Comparison of ENCODE assay signal across 8 cellular contexts in the genomic region with DNA sequence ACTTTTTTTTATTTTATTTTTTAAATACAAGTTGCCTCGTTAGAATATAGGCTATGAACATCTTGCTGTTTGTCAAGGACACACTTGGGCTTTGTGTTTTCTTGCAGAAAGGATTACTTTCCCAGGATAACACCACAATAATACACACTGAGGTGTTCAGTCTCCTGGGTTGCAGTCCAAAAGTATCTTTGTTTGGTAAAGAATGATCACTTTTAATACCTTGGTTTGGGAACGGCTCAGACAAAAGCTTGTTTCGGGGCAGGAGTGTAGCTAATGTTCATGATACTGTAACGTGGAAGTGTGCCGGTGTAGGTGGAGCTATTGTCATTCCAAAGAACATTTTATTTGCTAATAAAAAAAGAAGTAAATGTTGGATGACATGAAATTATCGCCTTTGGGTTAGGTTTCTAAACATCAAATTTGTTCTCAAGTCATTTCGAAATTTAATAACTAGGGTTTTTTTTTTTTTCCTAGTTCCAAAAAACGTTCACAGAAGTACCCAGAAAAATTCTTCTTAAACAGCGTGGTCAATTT. TPM values are rescaled to one million over a fixed set of nuclear protein-coding genes. Genes with fewer than 3 reads are reported as not detected.
DNase-seq lines count a peak whose midpoint lies in the region; ATAC-seq and TF ChIP-seq lines count a peak whose summit lies in the region.

No MANE protein-coding gene starts in this region.

- H3F3A ChIP-seq in GM23338 (replicated peaks; ENCODE audit: low read depth) = peaks cover 10% of the 10 kb centered on the region

- H3K27me3 ChIP-seq in GM23338 (ENCODE audit: insufficient read depth) = no peaks in the 10 kb centered on the region

- ATAC-seq in GM23338 = no peak
- no peak for ATAC-seq in GM19463 (IDR thresholded peaks at IDR 0.05; ENCODE audit: unreplicated experiment)
- ATAC-seq in GM19324 (IDR thresholded peaks at IDR 0.05; ENCODE audit: low FRiP score, unreplicated experiment) = no peak

- peaks cover 37% of the 10 kb centered on the region for H3K4me1 Mint-ChIP-seq in GM23338

- H3K27ac Mint-ChIP-seq in GM23338 = peak overlapping the region; percentile 94; the same call in 1 of the 2 replicates

- H2AFZ ChIP-seq in GM23338 = no peak overlapping the region

- no peak overlapping the region for H3K27ac ChIP-seq in GM23338 (ENCODE audit: low read depth)
- H3K27ac ChIP-seq in SK-N-MC = no peak overlapping the region

- H3K79me2 ChIP-seq in GM23338 (replicated peaks; ENCODE audit: insufficient read depth) = peaks cover 61% of the 10 kb centered on the region

- DNase-seq in GM23338 (ENCODE audit: low spot score) = no peak
- no peak for DNase-seq in SK-N-MC (ENCODE audit: low read depth, low spot score)
- DNase-seq in fibroblast of pulmonary artery (ENCODE audit: low read depth) = no peak
- DNase-seq in retinal pigment epithelial cell (ENCODE audit: low read depth) = no peak
- DNase-seq in HUDEP-2 (lab: John Stamatoyannopoulos, UW; ENCODE audit: unreplicated experiment in 76 of 76) = no peak
- DNase-seq in HCEC 1CT = no peak

- H3K36me3 ChIP-seq in GM23338 (ENCODE audit: insufficient read depth) (peaks cover 7% of the 10 kb centered on the region; the same call in 1 of the 2 replicates), SK-N-MC (ENCODE audit: insufficient read depth, low read length) (peaks cover 46% of the 10 kb centered on the region)

- peaks cover 36% of the 10 kb centered on the region for H3K36me3 Mint-ChIP-seq in GM23338 (ENCODE audit: low read depth)

- no peaks in the 10 kb centered on the region for H3K9me3 Mint-ChIP-seq in GM23338

- H3K9me3 ChIP-seq in SK-N-MC (ENCODE audit: low read depth, low read length) = no peaks in the 10 kb centered on the region

- peak overlapping the region; percentile 92 for H3K4me2 ChIP-seq in GM23338

- no peak for TF ChIP-seq CTCF in GM23338 (conservative IDR thresholded peaks at IDR 0.05; ENCODE audit: low read depth in 2 of 2)
- TF ChIP-seq CTCF in fibroblast of pulmonary artery (IDR thresholded peaks at IDR 0.05; ENCODE audit: low read length, missing control alignments) = no peak
- no peak for TF ChIP-seq CTCF in retinal pigment epithelial cell (conservative IDR thresholded peaks at IDR 0.05; ENCODE audit: low read depth, low read length)

- H3K4me3 Mint-ChIP-seq in GM23338 = peak overlapping the region; percentile 95

- no peaks in the 10 kb centered on the region for H3K9me2 ChIP-seq in GM23338 (ENCODE audit: insufficient read depth)

- peak overlapping the region; percentile 97 for H3K9ac ChIP-seq in SK-N-MC (ENCODE audit: insufficient read length)

- peaks cover 21% of the 10 kb centered on the region for H3K4me1 ChIP-seq in GM23338 (ENCODE audit: insufficient read depth)

- peaks cover 50% of the 10 kb centered on the region for H4K20me1 ChIP-seq in GM23338 (replicated peaks; ENCODE audit: insufficient read depth)

- peak overlapping the region; percentile 81 for H3K4me3 ChIP-seq in GM23338
- H3K4me3 ChIP-seq in SK-N-MC = peak overlapping the region; percentile 94
- H3K4me3 ChIP-seq in fibroblast of pulmonary artery (replicated peaks; ENCODE audit: low read depth, low read length) = peak overlapping the region; percentile 72
- peak overlapping the region; percentile 74 for H3K4me3 ChIP-seq in retinal pigment epithelial cell (ENCODE audit: low read length)

- peaks cover 6% of the 10 kb centered on the region for H3K27me3 Mint-ChIP-seq in GM23338 (ENCODE audit: insufficient read depth, low read depth, poor library complexity)

TF ChIP-seq in GM23338, 12 proteins besides CTCF, POLR2A, EP300 and RAD21:
- no peak for TF ChIP-seq STAT1 (IDR thresholded peaks at IDR 0.05; ENCODE audit: unreplicated experiment)
- TF ChIP-seq, protein P1, sequence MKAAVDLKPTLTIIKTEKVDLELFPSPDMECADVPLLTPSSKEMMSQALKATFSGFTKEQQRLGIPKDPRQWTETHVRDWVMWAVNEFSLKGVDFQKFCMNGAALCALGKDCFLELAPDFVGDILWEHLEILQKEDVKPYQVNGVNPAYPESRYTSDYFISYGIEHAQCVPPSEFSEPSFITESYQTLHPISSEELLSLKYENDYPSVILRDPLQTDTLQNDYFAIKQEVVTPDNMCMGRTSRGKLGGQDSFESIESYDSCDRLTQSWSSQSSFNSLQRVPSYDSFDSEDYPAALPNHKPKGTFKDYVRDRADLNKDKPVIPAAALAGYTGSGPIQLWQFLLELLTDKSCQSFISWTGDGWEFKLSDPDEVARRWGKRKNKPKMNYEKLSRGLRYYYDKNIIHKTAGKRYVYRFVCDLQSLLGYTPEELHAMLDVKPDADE (IDR thresholded peaks at IDR 0.05) = no peak

RNA-seq across cellular contexts. Expression of gene EIF4H, which starts 1.2 kb away (rescaled TPM):
- 298 and 309 TPM in 2 replicates for total RNA-seq in GM23338 (2014; rRNA removed; shearing (Covaris generic))
- 183 and 197 TPM in 2 replicates for polyA plus RNA-seq in GM23338 (2016; fragmentation: Nextera tagmentation; extraction: Ambion mirVana)

RNA-seq across cellular contexts. Expression of gene LAT2, which starts 34.5 kb away (rescaled TPM):
- total RNA-seq in GM23338 (2014; rRNA removed; shearing (Covaris generic)) = 0.08 TPM in 1 of 2 replicates, not detected in the other
- 0.94 and 1.5 TPM in 2 replicates for polyA plus RNA-seq in GM23338 (2016; fragmentation: Nextera tagmentation; extraction: Ambion mirVana)
